ENCODE assay signal across 8 cellular contexts in the genomic region with DNA sequence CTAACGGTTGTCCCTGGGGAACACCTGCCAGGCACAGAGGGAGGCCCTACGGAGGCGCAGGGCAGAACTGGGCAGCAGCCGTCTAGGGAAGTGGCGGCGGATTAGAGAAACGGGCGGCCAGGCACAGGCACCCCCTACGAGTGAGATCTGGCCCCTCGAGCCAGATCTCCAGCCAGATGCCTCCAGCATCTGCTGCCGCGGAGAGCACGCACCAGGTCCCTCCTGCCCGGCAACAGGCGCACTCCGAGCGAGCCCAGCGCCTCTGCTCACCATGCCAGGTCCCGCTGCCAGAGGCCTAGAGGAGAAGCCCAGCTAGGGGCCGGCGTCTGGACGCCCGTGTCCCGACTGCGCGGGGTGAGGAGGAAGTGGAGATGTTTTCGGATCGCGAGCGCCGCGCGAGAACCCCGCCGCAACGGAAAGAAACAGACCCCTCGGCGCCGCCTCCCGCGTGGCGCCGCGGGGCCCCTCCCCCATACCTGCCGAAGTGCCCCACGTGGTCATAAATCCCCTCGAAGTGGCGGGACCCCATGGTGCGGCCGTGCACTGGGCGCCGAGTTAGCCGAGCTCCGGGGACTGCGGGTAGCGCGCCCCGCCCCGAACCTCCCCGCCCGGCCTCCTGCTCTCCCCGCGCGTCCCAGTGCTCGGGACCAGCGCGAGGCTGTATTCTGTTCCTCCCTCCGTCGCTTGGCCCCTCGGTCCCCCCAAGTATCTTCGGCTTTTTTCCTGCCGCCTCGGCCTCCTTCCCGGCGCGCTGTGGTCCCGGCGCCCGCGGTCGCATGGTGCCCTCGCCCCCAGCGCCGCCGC. TPM values are rescaled to one million over a fixed set of nuclear protein-coding genes. Genes with fewer than 3 reads are reported as not detected.
DNase-seq lines count a peak whose midpoint lies in the region; ATAC-seq and TF ChIP-seq lines count a peak whose summit lies in the region.

A gene with protein sequence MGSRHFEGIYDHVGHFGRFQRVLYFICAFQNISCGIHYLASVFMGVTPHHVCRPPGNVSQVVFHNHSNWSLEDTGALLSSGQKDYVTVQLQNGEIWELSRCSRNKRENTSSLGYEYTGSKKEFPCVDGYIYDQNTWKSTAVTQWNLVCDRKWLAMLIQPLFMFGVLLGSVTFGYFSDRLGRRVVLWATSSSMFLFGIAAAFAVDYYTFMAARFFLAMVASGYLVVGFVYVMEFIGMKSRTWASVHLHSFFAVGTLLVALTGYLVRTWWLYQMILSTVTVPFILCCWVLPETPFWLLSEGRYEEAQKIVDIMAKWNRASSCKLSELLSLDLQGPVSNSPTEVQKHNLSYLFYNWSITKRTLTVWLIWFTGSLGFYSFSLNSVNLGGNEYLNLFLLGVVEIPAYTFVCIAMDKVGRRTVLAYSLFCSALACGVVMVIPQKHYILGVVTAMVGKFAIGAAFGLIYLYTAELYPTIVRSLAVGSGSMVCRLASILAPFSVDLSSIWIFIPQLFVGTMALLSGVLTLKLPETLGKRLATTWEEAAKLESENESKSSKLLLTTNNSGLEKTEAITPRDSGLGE (minus strand): TSS at position 568 of the 804 bp plus-strand sequence. CDS start 39 bp downstream, at position 529.

- H3K27ac ChIP-seq in upper lobe of right lung, result no peak within 1 kb of the TSS
- H3K27ac ChIP-seq in RWPE1, result no peak within 1 kb of the TSS

- CTCF ChIA-PET in RWPE1 (lab: Yijun Ruan, JAX), result interaction anchor here (0.6 kb wide), 1 partner anchor 8 kb away, joined by 4 read pairs; no protein-coding TSS in a partner anchor

- peaks cover 43% of the 10 kb centered on the region for H3K27me3 Mint-ChIP-seq in activated T-cell treated with anti-CD3 and anti-CD28 coated beads, Interleukin-2, amount 50 U/mL, for 4 hours (ENCODE audit: low read depth)

- POLR2A ChIA-PET in RWPE1 (lab: Yijun Ruan, JAX; ENCODE audit: low non-redundant PET), result no interaction called here

- TF ChIP-seq CTCF in upper lobe of right lung (IDR thresholded peaks at IDR 0.05), result no peak
- TF ChIP-seq CTCF in RWPE1 (conservative IDR thresholded peaks at IDR 0.05; ENCODE audit: low read depth), result no peak

- peak in 1 of 2 donors; percentile 28 for ATAC-seq in activated T-cell treated with anti-CD3 and anti-CD28 coated beads, Interleukin-2, amount 50 U/mL, for 4 hours
- peak; percentile 59 for ATAC-seq in upper lobe of right lung
- ATAC-seq in HG03280 (IDR thresholded peaks at IDR 0.05; ENCODE audit: unreplicated experiment), result no peak

- intact Hi-C loops in upper lobe of right lung (cut with DNase I), result no loop called here

- H3K9me3 ChIP-seq in adipocyte (ENCODE audit: control insufficient read depth, low read length) (no peaks in the 10 kb centered on the region), upper lobe of right lung (no peaks in the 10 kb centered on the region)

- H3K9me3 Mint-ChIP-seq in activated T-cell treated with anti-CD3 and anti-CD28 coated beads, Interleukin-2, amount 50 U/mL, for 4 hours, result no peaks in the 10 kb centered on the region

- peaks cover 11% of the 10 kb centered on the region for H3K4me1 Mint-ChIP-seq in activated T-cell treated with anti-CD3 and anti-CD28 coated beads, Interleukin-2, amount 50 U/mL, for 4 hours (ENCODE audit: low read depth)

- H3K4me3 ChIP-seq in adipocyte (ENCODE audit: low read length) (peak within 1 kb of the TSS; percentile 37), upper lobe of right lung (peak within 1 kb of the TSS; percentile 33)

- DNase-seq in activated T-cell treated with anti-CD3 and anti-CD28 coated beads, Interleukin-2, amount 50 U/mL, for 4 hours, result no peak
- DNase-seq in activated T-cell treated with anti-CD3 and anti-CD28 coated beads for 4 hours (no peak), adipocyte (ENCODE audit: low read depth) (peak; percentile 24), iPS-NIHi7 (ENCODE audit: extremely low spot score) (peak; percentile 59), upper lobe of right lung (no peak), RWPE1 (ENCODE audit: low spot score) (no peak)
- no peak for DNase-seq in activated CD4-positive, CD25-positive, alpha-beta regulatory T cell (lab: John Stamatoyannopoulos, UW)

- H3K27me3 ChIP-seq in adipocyte (replicated peaks; ENCODE audit: control insufficient read depth, insufficient read depth, low read length), result peaks cover 26% of the 10 kb centered on the region
- peaks cover 17% of the 10 kb centered on the region for H3K27me3 ChIP-seq in upper lobe of right lung

- no peaks in the 10 kb centered on the region for H3K36me3 Mint-ChIP-seq in activated T-cell treated with anti-CD3 and anti-CD28 coated beads, Interleukin-2, amount 50 U/mL, for 4 hours (ENCODE audit: insufficient read depth)

- peak within 1 kb of the TSS; percentile 48 for H3K4me3 Mint-ChIP-seq in activated T-cell treated with anti-CD3 and anti-CD28 coated beads, Interleukin-2, amount 50 U/mL, for 4 hours

- H3K9ac ChIP-seq in adipocyte (ENCODE audit: low read length), result no peak within 1 kb of the TSS

- no peaks in the 10 kb centered on the region for H3K36me3 ChIP-seq in adipocyte (ENCODE audit: control insufficient read depth, insufficient read depth, low read length, severe bottlenecking)
- no peaks in the 10 kb centered on the region for H3K36me3 ChIP-seq in upper lobe of right lung

- H3K4me1 ChIP-seq in adipocyte (ENCODE audit: control insufficient read depth, insufficient read depth, low read length) (no peaks in the 10 kb centered on the region), upper lobe of right lung (peaks cover 7% of the 10 kb centered on the region)

RNA-seq across cellular contexts. Expression of the gene that starts here (rescaled TPM):
- total RNA-seq in activated T-cell treated with anti-CD3 and anti-CD28 coated beads, Interleukin-2, amount 50 U/mL, for 4 hours, result not detected
- total RNA-seq in upper lobe of right lung, result 0.87 TPM

Comparison
In these comparisons a context has a peak if more than half of its experiments do, and no peak if none do; other contexts are left out.
1. Peak in ATAC-seq and H3K4me3 ChIP-seq in upper lobe of right lung; RNA of the gene not detected or under 1 TPM.
2. DNase-seq: peak in adipocyte (single experiment) and iPS-NIHi7 (single experiment); none in activated T-cell treated with anti-CD3 and anti-CD28 coated beads, Interleukin-2, amount 50 U/mL, for 4 hours (single experiment), activated T-cell treated with anti-CD3 and anti-CD28 coated beads for 4 hours (single experiment), upper lobe of right lung (single experiment), RWPE1 (single experiment) and activated CD4-positive, CD25-positive, alpha-beta regulatory T cell (0 of 4).